In genomic region chr12:59431266-59431665, GRCh38 we compare ENCODE assay signal across 10 cellular contexts.
DNase-seq lines count a peak whose midpoint lies in the region; ATAC-seq and TF ChIP-seq lines count a peak whose summit lies in the region.
"Had no signal": no experiment of that assay in that cellular context is flagged by ENCODE, and none has a peak within 500 bp of the region (broad histone marks: within the 10 kb centered on the region; RNA-seq: fewer than 3 reads in every experiment).

No MANE protein-coding gene starts in this region.

- H3K36me3 ChIP-seq in heart right ventricle (no peaks in the 10 kb centered on the region), OCI-LY7 (ENCODE audit: insufficient read depth, low read length) (no peaks in the 10 kb centered on the region), fibroblast of lung (ENCODE audit: control insufficient read depth, insufficient read depth, low read length) (no peaks in the 10 kb centered on the region)
- H3K36me3 ChIP-seq: lower lobe of right lung, transverse colon had no signal

- no peak overlapping the region for H3K9ac ChIP-seq in fibroblast of lung (ENCODE audit: insufficient read depth, low read length)

- no TSS peak for BruUV-seq in OCI-LY7 (replicated peaks; lab: Mats Ljungman, UMichigan)

- H3K4me3 ChIP-seq in heart right ventricle: no peak overlapping the region
- H3K4me3 ChIP-seq in OCI-LY7 (ENCODE audit: low read depth, low read length, poor library complexity, severe bottlenecking): no peak overlapping the region
- no peak overlapping the region for H3K4me3 ChIP-seq in fibroblast of lung (replicated peaks in 1 of 4; ENCODE audit: control extremely low read depth in 1 of 4, insufficient read depth in 1 of 4, low read depth in 3 of 4, low read length in 4 of 4)
- H3K4me3 ChIP-seq: lower lobe of right lung, transverse colon had no signal

- no peaks in the 10 kb centered on the region for H3K4me1 ChIP-seq in heart right ventricle
- no peaks in the 10 kb centered on the region for H3K4me1 ChIP-seq in OCI-LY7 (ENCODE audit: insufficient read depth, low read length, poor library complexity, severe bottlenecking)
- no peaks in the 10 kb centered on the region for H3K4me1 ChIP-seq in fibroblast of lung (ENCODE audit: control insufficient read depth, extremely low read depth, insufficient read depth, low read length)
- H3K4me1 ChIP-seq: lower lobe of right lung, transverse colon had no signal

- ATAC-seq in heart right ventricle: no peak
- no peak for ATAC-seq in Right ventricle myocardium inferior
- ATAC-seq in GM18870 (IDR thresholded peaks at IDR 0.05; ENCODE audit: unreplicated experiment): no peak
- ATAC-seq in HG03520 (IDR thresholded peaks at IDR 0.05; ENCODE audit: unreplicated experiment): no peak
- ATAC-seq: lower lobe of right lung had no signal

- POLR2A ChIA-PET in OCI-LY7 (lab: Charles Lee): no interaction called here

- H4K20me1 ChIP-seq in OCI-LY7 (ENCODE audit: insufficient read depth, low read length): no peaks in the 10 kb centered on the region
- H4K20me1 ChIP-seq in fibroblast of lung (ENCODE audit: control insufficient read depth, extremely low read depth, insufficient read depth, low read length): no peaks in the 10 kb centered on the region

- H2AFZ ChIP-seq in OCI-LY7 (ENCODE audit: low read length) (no peak overlapping the region), fibroblast of lung (ENCODE audit: low read length) (no peak overlapping the region)

- TF ChIP-seq CTCF in heart right ventricle (IDR thresholded peaks at IDR 0.05) (peak in 6 of 9 donors; percentile 17 to 46 (median 33)), OCI-LY7 (conservative IDR thresholded peaks at IDR 0.05; ENCODE audit: low read length) (peak; percentile 61), fibroblast of lung (conservative IDR thresholded peaks at IDR 0.05 in 1 of 2, IDR thresholded peaks at IDR 0.05 in 1 of 2; ENCODE audit: low read depth in 1 of 2, low read length in 2 of 2) (peak in 1 of 2 donors; percentile 21)

- CTCF ChIA-PET in OCI-LY7 (lab: Charles Lee; ENCODE audit: unreplicated experiment): no interaction called here

- no peaks in the 10 kb centered on the region for H3K9me2 ChIP-seq in OCI-LY7 (ENCODE audit: insufficient read depth, low read length)

- H3K79me2 ChIP-seq in OCI-LY7 (ENCODE audit: insufficient read depth, low read depth, low read length) (no peaks in the 10 kb centered on the region), fibroblast of lung (ENCODE audit: control insufficient read depth, insufficient read depth, low read length) (no peaks in the 10 kb centered on the region)

- H3K27me3 ChIP-seq in heart right ventricle (no peaks in the 10 kb centered on the region), fibroblast of lung (ENCODE audit: control insufficient read depth, insufficient read depth, low read length) (no peaks in the 10 kb centered on the region)
- H3K27me3 ChIP-seq: transverse colon had no signal

- DNase-seq in heart right ventricle: no peak
- no peak for DNase-seq in Right ventricle myocardium inferior (ENCODE audit: missing footprints)
- peak; percentile 1 for DNase-seq in OCI-LY7 (ENCODE audit: low spot score)
- DNase-seq in fibroblast of lung (ENCODE audit: low read depth in 2 of 2): peak; percentile 1 to 37
- no peak for DNase-seq in GM03348 (ENCODE audit: low spot score)
- no peak for DNase-seq in MV-4-11 (lab: John Stamatoyannopoulos, UW)
- DNase-seq: lower lobe of right lung, transverse colon had no signal

- 51% methylated on average over 4 of the region's 4 CpGs for WGBS in heart right ventricle, 2 donors

- H3K9me3 ChIP-seq in heart right ventricle (no peaks in the 10 kb centered on the region), OCI-LY7 (ENCODE audit: low read length) (no peaks in the 10 kb centered on the region), fibroblast of lung (ENCODE audit: control insufficient read depth, insufficient read depth, low read depth, low read length) (no peaks in the 10 kb centered on the region)
- H3K9me3 ChIP-seq: lower lobe of right lung, transverse colon had no signal

- H3K27ac ChIP-seq in heart right ventricle (no peak overlapping the region), OCI-LY7 (ENCODE audit: low read depth, low read length, poor library complexity, severe bottlenecking) (no peak overlapping the region), fibroblast of lung (ENCODE audit: insufficient read depth, low read length) (no peak overlapping the region)
- H3K27ac ChIP-seq: lower lobe of right lung, transverse colon had no signal

- intact Hi-C loops in heart right ventricle (cut with DNase I) (loop anchor here in 1 of 10 donors (10.0 kb wide), 1 partner anchor 404 kb away; no protein-coding TSS in a partner anchor), Right ventricle myocardium inferior (cut with DNase I) (no loop called here), OCI-LY7 (cut with micrococcal nuclease; ENCODE audit: unreplicated experiment) (no loop called here)

- H3K4me2 ChIP-seq in OCI-LY7 (ENCODE audit: low read length) (no peak overlapping the region), fibroblast of lung (ENCODE audit: extremely low read depth, insufficient read depth, low read length) (no peak overlapping the region)

Comparison
In these comparisons a context has a peak if more than half of its experiments do, and no peak if none do; other contexts are left out.
1. DNase-seq: peak in OCI-LY7 (single experiment) and fibroblast of lung (2 of 2); none in heart right ventricle (0 of 2), Right ventricle myocardium inferior (single experiment), GM03348 (single experiment) and MV-4-11 (single experiment).